Comparison of ENCODE assay signal across 8 cellular contexts in the genomic region with DNA sequence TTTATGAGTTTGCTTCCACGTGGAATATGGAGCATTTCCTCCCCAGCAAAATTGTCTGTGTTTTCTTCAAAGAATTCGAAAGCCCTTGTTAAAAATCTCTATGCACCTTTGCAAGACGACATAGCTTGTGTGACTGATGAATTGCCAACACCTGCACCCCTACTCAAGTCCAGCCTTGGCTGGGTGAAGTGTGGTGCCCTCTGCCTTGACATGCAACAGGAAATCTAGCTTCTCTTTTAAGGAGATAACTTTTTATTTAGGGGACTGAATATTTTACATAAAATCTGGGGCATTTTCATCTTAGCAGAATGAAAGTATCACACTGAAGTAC. TPM values are rescaled to one million over a fixed set of nuclear protein-coding genes. Genes with fewer than 3 reads are reported as not detected.
DNase-seq lines count a peak whose midpoint lies in the region; ATAC-seq, FAIRE-seq and TF ChIP-seq lines count a peak whose summit lies in the region.

No MANE protein-coding gene starts in this region.

- no peaks in the 10 kb centered on the region for H3K27me3 ChIP-seq in hepatocyte
- H3K27me3 ChIP-seq in small intestine (ENCODE audit: control insufficient read depth in 2 of 2, insufficient read depth in 2 of 2, low read length in 2 of 2) = no peaks in the 10 kb centered on the region

- H3K27ac ChIP-seq in hepatocyte (peak overlapping the region; percentile 99), small intestine (ENCODE audit: low read depth in 1 of 2, low read length in 1 of 2) (peak overlapping the region; percentile 79 to 97)

- H4K20me1 ChIP-seq in hepatocyte (ENCODE audit: insufficient read depth, poor library complexity, severe bottlenecking) = peaks cover 21% of the 10 kb centered on the region

- H3K9me3 Mint-ChIP-seq in activated T-cell treated with anti-CD3 and anti-CD28 coated beads, Interleukin-2, amount 50 U/mL, for 4 hours = no peaks in the 10 kb centered on the region

- H3K4me2 ChIP-seq in hepatocyte = peak overlapping the region; percentile 88

- H3K79me2 ChIP-seq in hepatocyte = peaks cover 83% of the 10 kb centered on the region

- no peak for DNase-seq in activated T-cell treated with anti-CD3 and anti-CD28 coated beads, Interleukin-2, amount 50 U/mL, for 4 hours
- DNase-seq in activated T-cell treated with anti-CD3 and anti-CD28 coated beads for 4 hours (no peak), hepatocyte (ENCODE audit: low spot score) (peak; percentile 14), small intestine (peak; percentile 44)
- no peak for DNase-seq in stimulated activated CD4-positive, alpha-beta T cell treated with anti-CD3 and anti-CD28 coated beads, Interleukin-4, amount 100 ng/mL, for 1 hour

- H3K36me3 ChIP-seq in hepatocyte (replicated peaks; ENCODE audit: insufficient read depth, low read depth) = no peaks in the 10 kb centered on the region
- H3K36me3 ChIP-seq in small intestine (ENCODE audit: control insufficient read depth in 2 of 2, insufficient read depth in 2 of 2, low read length in 2 of 2) = no peaks in the 10 kb centered on the region

- H3K4me1 ChIP-seq in hepatocyte (ENCODE audit: insufficient read depth) (peaks cover 4% of the 10 kb centered on the region), small intestine (ENCODE audit: control insufficient read depth in 2 of 2, insufficient read depth in 1 of 2, low read depth in 1 of 2, low read length in 1 of 2) (peaks cover 0 to 12% of the 10 kb centered on the region in 2 donors)

- TF ChIP-seq CTCF in WI38 (IDR thresholded peaks at IDR 0.05; ENCODE audit: low read depth, low read length) (no peak), hepatocyte (IDR thresholded peaks at IDR 0.05; ENCODE audit: poor library complexity) (no peak)

- H3K36me3 Mint-ChIP-seq in activated T-cell treated with anti-CD3 and anti-CD28 coated beads, Interleukin-2, amount 50 U/mL, for 4 hours (ENCODE audit: insufficient read depth) = peaks cover 9% of the 10 kb centered on the region

- H3K4me3 ChIP-seq in WI38 (ENCODE audit: low read depth, low read length) = peak overlapping the region; percentile 89
- peak overlapping the region; percentile 76 for H3K4me3 ChIP-seq in hepatocyte
- peak overlapping the region; percentile 64 to 72 for H3K4me3 ChIP-seq in small intestine (ENCODE audit: low read depth in 1 of 2, low read length in 2 of 2)

- H3K9me2 ChIP-seq in hepatocyte (replicated peaks; ENCODE audit: insufficient read depth) = no peaks in the 10 kb centered on the region

- no peak for ATAC-seq in activated T-cell treated with anti-CD3 and anti-CD28 coated beads, Interleukin-2, amount 50 U/mL, for 4 hours
- ATAC-seq in HG02759 (IDR thresholded peaks at IDR 0.05; ENCODE audit: unreplicated experiment) (no peak), HG02588 (IDR thresholded peaks at IDR 0.05; ENCODE audit: unreplicated experiment) (no peak)

- no peak for FAIRE-seq in small intestine (lab: Jason Lieb, UNC)

- no peaks in the 10 kb centered on the region for H3K9me3 ChIP-seq in hepatocyte (ENCODE audit: low read depth)
- H3K9me3 ChIP-seq in small intestine (ENCODE audit: control insufficient read depth, low read depth) = no peaks in the 10 kb centered on the region

- WGBS in hepatocyte (ENCODE audit: low lambda C conversion rate, missing lambda C conversion rate) = 2% methylated on average over 3 of the region's 3 CpGs
- 0 to 1% (median 0%) methylated on average over 3 of the region's 3 CpGs for WGBS in small intestine, 3 donors

- H3K4me3 Mint-ChIP-seq in activated T-cell treated with anti-CD3 and anti-CD28 coated beads, Interleukin-2, amount 50 U/mL, for 4 hours = peak overlapping the region; percentile 98

- peaks cover 61% of the 10 kb centered on the region for H3K4me1 Mint-ChIP-seq in activated T-cell treated with anti-CD3 and anti-CD28 coated beads, Interleukin-2, amount 50 U/mL, for 4 hours (ENCODE audit: low read depth)

- no peaks in the 10 kb centered on the region for H3K27me3 Mint-ChIP-seq in activated T-cell treated with anti-CD3 and anti-CD28 coated beads, Interleukin-2, amount 50 U/mL, for 4 hours (ENCODE audit: low read depth)

- H2AFZ ChIP-seq in hepatocyte = peak overlapping the region; percentile 81

RNA-seq across cellular contexts. Expression of a gene that starts 0.6 kb away (rescaled TPM):
- 10 to 100 TPM; 32.7 to 35.1 (median 34.3) TPM for total RNA-seq in activated T-cell treated with anti-CD3 and anti-CD28 coated beads, Interleukin-2, amount 50 U/mL, for 4 hours
- 35.0 and 37.6 TPM in 2 replicates for total RNA-seq in hepatocyte
- 20.3 and 23.3 TPM in 2 replicates for polyA plus RNA-seq in hepatocyte
- 10 to 100 TPM in 1 of 3 donors, 1 to 10 TPM in 2; 6.5 to 14.1 (median 7.0) TPM for polyA plus RNA-seq in small intestine

RNA-seq across cellular contexts. Expression of a gene that starts 1.4 kb away (rescaled TPM):
- 10 to 100 TPM; 15.5 to 23.1 (median 21.2) TPM for total RNA-seq in activated T-cell treated with anti-CD3 and anti-CD28 coated beads, Interleukin-2, amount 50 U/mL, for 4 hours
- total RNA-seq in hepatocyte = 27.1 and 30.1 TPM in 2 replicates
- 5.2 and 8.1 TPM in 2 replicates for polyA plus RNA-seq in hepatocyte
- polyA plus RNA-seq in small intestine = 1 to 10 TPM; 1.4 to 7.0 (median 3.6) TPM

Comparison
In these comparisons a context has a peak if more than half of its experiments do, and no peak if none do; other contexts are left out.
1. DNase-seq: peak in hepatocyte (single experiment) and small intestine (single experiment); none in activated T-cell treated with anti-CD3 and anti-CD28 coated beads, Interleukin-2, amount 50 U/mL, for 4 hours (single experiment), activated T-cell treated with anti-CD3 and anti-CD28 coated beads for 4 hours (single experiment) and stimulated activated CD4-positive, alpha-beta T cell treated with anti-CD3 and anti-CD28 coated beads, Interleukin-4, amount 100 ng/mL, for 1 hour (single experiment).
2. Peak in every context shown above with its lines, with median percentiles within 50 percentile points of each other: H3K4me3 ChIP-seq.